Comparison of ENCODE assay signal across 18 cellular contexts in genomic region chr2:15273452-15273851, GRCh38.
"Had no signal": no experiment of that assay in that cellular context is flagged by ENCODE, and none has a peak within 500 bp of the region (broad histone marks: within the 10 kb centered on the region; RNA-seq: fewer than 3 reads in every experiment).

No MANE protein-coding gene starts in this region.

- H3K4me1 ChIP-seq: foreskin keratinocyte, neural progenitor cell, right atrium auricular region, tibial artery had no signal

- H3K27ac ChIP-seq: foreskin keratinocyte, neural progenitor cell, ovary, right atrium auricular region, tibial artery had no signal

- H3K4me2 ChIP-seq: neural progenitor cell, smooth muscle cell had no signal

- H3K27me3 ChIP-seq: foreskin keratinocyte, neural progenitor cell, ovary, right atrium auricular region, tibial artery had no signal

- H2AFZ ChIP-seq: neural progenitor cell had no signal

- H3K4me3 ChIP-seq: mucosa of descending colon, neural progenitor cell, ovary, right atrium auricular region, smooth muscle cell, tibial artery had no signal

- DNase-seq: cerebellar nuclear complex; foreskin keratinocyte; kidney; left cardiac atrium; left ventricle myocardium superior; mucosa of descending colon; natural killer cell; nucleus accumbens; ovary; stimulated activated CD4-positive, alpha-beta T cell treated with anti-CD3 and anti-CD28 coated beads, Interleukin-4, amount 100 ng/mL, for 1 hour; stimulated activated CD8-positive, alpha-beta memory T cell treated with anti-CD3 and anti-CD28 coated beads, Interleukin-4, amount 100 ng/mL, for 48 hours; tibial artery had no signal

- H3K9me3 ChIP-seq: mucosa of descending colon, ovary, right atrium auricular region, tibial artery had no signal

- H3K36me3 ChIP-seq: neural progenitor cell, ovary had no signal

- H3K27me3 Mint-ChIP-seq: dendritic cell treated with granulocyte-macrophage colony-stimulating factor and Interleukin-4, amounts not matched to agents 40 ng/mL and 50 ng/mL, for 4 days; stimulated activated memory B cell treated with anti-CD40 and anti-IgM and Interleukin-4, amounts not matched to agents 10 μg/mL and 1 μg/mL and 100 μg/mL, for 72 hours; stimulated activated naive CD8-positive, alpha-beta T cell treated with anti-CD3 and anti-CD28 coated beads, Interleukin-15, Interleukin-2, amounts not matched to agents 100 ng/mL and 50 ng/mL, for 24 hours had no signal

- H3K4me1 Mint-ChIP-seq: stimulated activated memory B cell treated with anti-CD40 and anti-IgM and Interleukin-4, amounts not matched to agents 10 μg/mL and 1 μg/mL and 100 μg/mL, for 72 hours had no signal

- H3K27ac Mint-ChIP-seq: dendritic cell treated with granulocyte-macrophage colony-stimulating factor and Interleukin-4, amounts not matched to agents 40 ng/mL and 50 ng/mL, for 4 days; natural killer cell; stimulated activated memory B cell treated with anti-CD40 and anti-IgM and Interleukin-4, amounts not matched to agents 10 μg/mL and 1 μg/mL and 100 μg/mL, for 72 hours; stimulated activated naive CD8-positive, alpha-beta T cell treated with anti-CD3 and anti-CD28 coated beads, Interleukin-15, Interleukin-2, amounts not matched to agents 100 ng/mL and 50 ng/mL, for 24 hours had no signal

- H3K9me3 Mint-ChIP-seq: dendritic cell treated with granulocyte-macrophage colony-stimulating factor and Interleukin-4, amounts not matched to agents 40 ng/mL and 50 ng/mL, for 4 days; natural killer cell; neural progenitor cell; stimulated activated memory B cell treated with anti-CD40 and anti-IgM and Interleukin-4, amounts not matched to agents 10 μg/mL and 1 μg/mL and 100 μg/mL, for 72 hours; stimulated activated naive CD8-positive, alpha-beta T cell treated with anti-CD3 and anti-CD28 coated beads, Interleukin-15, Interleukin-2, amounts not matched to agents 100 ng/mL and 50 ng/mL, for 24 hours had no signal

- H3K4me3 Mint-ChIP-seq: dendritic cell treated with granulocyte-macrophage colony-stimulating factor and Interleukin-4, amounts not matched to agents 40 ng/mL and 50 ng/mL, for 4 days; natural killer cell; neural progenitor cell; stimulated activated memory B cell treated with anti-CD40 and anti-IgM and Interleukin-4, amounts not matched to agents 10 μg/mL and 1 μg/mL and 100 μg/mL, for 72 hours; stimulated activated naive CD8-positive, alpha-beta T cell treated with anti-CD3 and anti-CD28 coated beads, Interleukin-15, Interleukin-2, amounts not matched to agents 100 ng/mL and 50 ng/mL, for 24 hours had no signal

- ATAC-seq: foreskin keratinocyte; left cardiac atrium; left ventricle myocardium superior; mucosa of descending colon; stimulated activated memory B cell treated with anti-CD40 and anti-IgM and Interleukin-4, amounts not matched to agents 10 μg/mL and 1 μg/mL and 100 μg/mL, for 72 hours had no signal

- H3K9ac ChIP-seq: neural progenitor cell had no signal
